17 cellular contexts compared by ENCODE assay signal in genomic region chr19:32367063-32367462, GRCh38. TPM values are rescaled to one million over a fixed set of nuclear protein-coding genes. Genes with fewer than 3 reads are reported as not detected.
DNase-seq lines count a peak whose midpoint lies in the region; ATAC-seq, FAIRE-seq and TF ChIP-seq lines count a peak whose summit lies in the region.
"Had no signal": no experiment of that assay in that cellular context is flagged by ENCODE, and none has a peak within 500 bp of the region (broad histone marks: within the 10 kb centered on the region; RNA-seq: fewer than 3 reads in every experiment).

No MANE protein-coding gene starts in this region.

- peaks cover 34% of the 10 kb centered on the region for H3K36me3 Mint-ChIP-seq in WTC11

- intact Hi-C loops in left colon (cut with DNase I, micrococcal nuclease): no loop called here
- intact Hi-C loops in lower leg skin (cut with DNase I; ENCODE audit: low total_unique reads): no loop called here

- H3K36me3 ChIP-seq in HEK293 (ENCODE audit: control insufficient read depth in 2 of 2, insufficient read depth in 1 of 2, low read length in 2 of 2): peaks cover 76 to 84% of the 10 kb centered on the region in 2 experiments

- ATAC-seq in A549 (no peak), WTC11 (no peak), left colon (no peak)
- ATAC-seq: HCT116 had no signal

- H3K9me3 Mint-ChIP-seq in WTC11: no peaks in the 10 kb centered on the region
- H3K9me3 Mint-ChIP-seq: CD4-positive, alpha-beta memory T cell had no signal

- H3K4me1 ChIP-seq in A549: peaks cover 39% of the 10 kb centered on the region
- H3K4me1 ChIP-seq in HEK293 (ENCODE audit: control insufficient read depth, insufficient read depth, low read length): peaks cover 8% of the 10 kb centered on the region; the same call in 1 of the 2 replicates

- CTCF ChIA-PET in A549 (lab: Yijun Ruan, JAX): interaction anchor here (1.1 to 2.7 kb wide), 4 partner anchors 9 to 27 kb away, joined by 3 to 26 read pairs (median 10); partner anchors contain the start of gene ZNF507
- CTCF ChIA-PET in HEK293 (lab: Yijun Ruan, JAX): interaction anchor here (0.6 to 2.6 kb wide), 5 partner anchors 9 to 337 kb away, joined by 3 to 18 read pairs (median 3); no protein-coding TSS in a partner anchor
- CTCF ChIA-PET in WTC11 (lab: Charles Lee): no interaction called here

- no peak overlapping the region for H3K4me2 ChIP-seq in A549

- TF ChIP-seq POLR2A in A549 (IDR thresholded peaks at IDR 0.05; ENCODE audit: low read length): no peak
- no peak for TF ChIP-seq POLR2A in lower leg skin (IDR thresholded peaks at IDR 0.05)

- H3K27ac ChIP-seq in A549: no peak overlapping the region
- H3K27ac ChIP-seq in HEK293 (ENCODE audit: extremely low read depth, low read depth, low read length): no peak overlapping the region
- H3K27ac ChIP-seq: GM23248 had no signal

- no peaks in the 10 kb centered on the region for H3K4me1 Mint-ChIP-seq in WTC11

- FAIRE-seq in A549 (lab: Jason Lieb, UNC): peak; percentile 94
- FAIRE-seq: H54 had no signal

- no peak for TF ChIP-seq CTCF in A549 (IDR thresholded peaks at IDR 0.05)
- TF ChIP-seq CTCF in HEK293 (tag by site-specific recombination; IDR thresholded peaks at IDR 0.05): no peak
- no peak for TF ChIP-seq CTCF in WTC11 (IDR thresholded peaks at IDR 0.05)
- TF ChIP-seq CTCF in lower leg skin (IDR thresholded peaks at IDR 0.05): no peak

- no peak for TF ChIP-seq EP300 in A549 (IDR thresholded peaks at IDR 0.05)

- DNase-seq in A549 (ENCODE audit: low read depth in 1 of 2, low spot score in 1 of 2) (no peak), WTC11 (ENCODE audit: low spot score) (no peak), pons (ENCODE audit: low spot score) (peak; percentile 34), left colon (no peak), lower leg skin (ENCODE audit: low spot score in 2 of 2) (no peak), NCI-H187 treated with DMSO at 0.1 percent for 48 hours (lab: John Stamatoyannopoulos, UW) (no peak)
- no peak for DNase-seq in NK-92 treated with Interleukin-12 subunit alpha and Interleukin-12 subunit beta, amount 100 ng/mL, for 24 hours (lab: John Stamatoyannopoulos, UW)
- DNase-seq: C1 segment of cervical spinal cord; CD4-positive, alpha-beta memory T cell; COR-L47; DMS53; GM23248 had no signal

- no peak overlapping the region for H3K27ac Mint-ChIP-seq in WTC11
- H3K27ac Mint-ChIP-seq: B cell had no signal

- no peak overlapping the region for H3K4me3 ChIP-seq in A549
- H3K4me3 ChIP-seq in HEK293 (ENCODE audit: low read depth, low read length): no peak overlapping the region
- H3K4me3 ChIP-seq in lower leg skin (ENCODE audit: low read depth, poor library complexity, severe bottlenecking): no peak overlapping the region
- H3K4me3 ChIP-seq: GM23248 had no signal

- no peak overlapping the region for H3K4me3 Mint-ChIP-seq in WTC11
- H3K4me3 Mint-ChIP-seq: B cell; CD4-positive, alpha-beta memory T cell had no signal

- POLR2A ChIA-PET in A549 (lab: Yijun Ruan, JAX) (interaction anchor here (2.0 kb wide), 1 partner anchor 22 kb away, joined by 7 read pairs; the partner anchor contains the start of gene ZNF507), HEK293 (lab: Yijun Ruan, JAX) (interaction anchor here (1.0 kb wide), 1 partner anchor 10 kb away, joined by 3 read pairs; no protein-coding TSS in a partner anchor), WTC11 (lab: Charles Lee) (no interaction called here)

- 0 out of 3 replicates have a peak, but pooled peaks cover under 1% of the 10 kb centered on the region for H3K9me3 ChIP-seq in A549
- H3K9me3 ChIP-seq in HEK293 (ENCODE audit: control insufficient read depth, insufficient read depth, low read depth, low read length): no peaks in the 10 kb centered on the region; the same call in 1 of the 2 replicates

- no peak for TF ChIP-seq RAD21 in A549 (conservative IDR thresholded peaks at IDR 0.05 in 1 of 2, IDR thresholded peaks at IDR 0.05 in 1 of 2)

- whole genome bisulfite sequencing in A549 (ENCODE audit: missing lambda C conversion rate): 82% methylated on average over 6 of the region's 6 CpGs
- WGBS in lower leg skin, 2 donors: 88 to 89% methylated on average over 6 of the region's 6 CpGs

- H3K27me3 Mint-ChIP-seq in WTC11 (ENCODE audit: low read depth): no peaks in the 10 kb centered on the region
- H3K27me3 Mint-ChIP-seq: B cell; CD4-positive, alpha-beta memory T cell; IgD-negative memory B cell had no signal

TF ChIP-seq in A549, 52 proteins besides CTCF, POLR2A, EP300 and RAD21:
- TF ChIP-seq KDM5A (IDR thresholded peaks at IDR 0.05) (no peak), SREBF2 (IDR thresholded peaks at IDR 0.05) (no peak), FOXS1 (CRISPR knock-in tag; IDR thresholded peaks at IDR 0.05) (no peak), CBX8 (IDR thresholded peaks at IDR 0.05) (no peak), POLR2AphosphoS2 (conservative IDR thresholded peaks at IDR 0.05; ENCODE audit: low read length) (no peak), CHD4 (IDR thresholded peaks at IDR 0.05; ENCODE audit: borderline replicate concordance) (no peak)

TF ChIP-seq in HEK293, 187 proteins besides CTCF, POLR2A, EP300 and RAD21:
- no peak for TF ChIP-seq ZNF121 (tag by site-specific recombination; IDR thresholded peaks at IDR 0.05)
- TF ChIP-seq MZF1 (tag by site-specific recombination; IDR thresholded peaks at IDR 0.05; ENCODE audit: borderline replicate concordance): peak; percentile 51; the same call in 1 of the 2 replicates

TF ChIP-seq in WTC11, 78 proteins besides CTCF, POLR2A, EP300 and RAD21:
- no peak for TF ChIP-seq ZNF219 (CRISPR knock-in tag; IDR thresholded peaks at IDR 0.05; ENCODE audit: borderline replicate concordance)
- TF ChIP-seq, protein P1, sequence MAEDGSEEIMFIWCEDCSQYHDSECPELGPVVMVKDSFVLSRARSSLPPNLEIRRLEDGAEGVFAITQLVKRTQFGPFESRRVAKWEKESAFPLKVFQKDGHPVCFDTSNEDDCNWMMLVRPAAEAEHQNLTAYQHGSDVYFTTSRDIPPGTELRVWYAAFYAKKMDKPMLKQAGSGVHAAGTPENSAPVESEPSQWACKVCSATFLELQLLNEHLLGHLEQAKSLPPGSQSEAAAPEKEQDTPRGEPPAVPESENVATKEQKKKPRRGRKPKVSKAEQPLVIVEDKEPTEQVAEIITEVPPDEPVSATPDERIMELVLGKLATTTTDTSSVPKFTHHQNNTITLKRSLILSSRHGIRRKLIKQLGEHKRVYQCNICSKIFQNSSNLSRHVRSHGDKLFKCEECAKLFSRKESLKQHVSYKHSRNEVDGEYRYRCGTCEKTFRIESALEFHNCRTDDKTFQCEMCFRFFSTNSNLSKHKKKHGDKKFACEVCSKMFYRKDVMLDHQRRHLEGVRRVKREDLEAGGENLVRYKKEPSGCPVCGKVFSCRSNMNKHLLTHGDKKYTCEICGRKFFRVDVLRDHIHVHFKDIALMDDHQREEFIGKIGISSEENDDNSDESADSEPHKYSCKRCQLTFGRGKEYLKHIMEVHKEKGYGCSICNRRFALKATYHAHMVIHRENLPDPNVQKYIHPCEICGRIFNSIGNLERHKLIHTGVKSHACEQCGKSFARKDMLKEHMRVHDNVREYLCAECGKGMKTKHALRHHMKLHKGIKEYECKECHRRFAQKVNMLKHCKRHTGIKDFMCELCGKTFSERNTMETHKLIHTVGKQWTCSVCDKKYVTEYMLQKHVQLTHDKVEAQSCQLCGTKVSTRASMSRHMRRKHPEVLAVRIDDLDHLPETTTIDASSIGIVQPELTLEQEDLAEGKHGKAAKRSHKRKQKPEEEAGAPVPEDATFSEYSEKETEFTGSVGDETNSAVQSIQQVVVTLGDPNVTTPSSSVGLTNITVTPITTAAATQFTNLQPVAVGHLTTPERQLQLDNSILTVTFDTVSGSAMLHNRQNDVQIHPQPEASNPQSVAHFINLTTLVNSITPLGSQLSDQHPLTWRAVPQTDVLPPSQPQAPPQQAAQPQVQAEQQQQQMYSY (CRISPR knock-in tag; IDR thresholded peaks at IDR 0.05): 0 out of 2 replicates have a peak, but pooled peaks have one; percentile 22

RNA-seq across cellular contexts. Expression of gene ZNF507, which starts 21.7 kb away (rescaled TPM):
- polyA plus RNA-seq in A549 (2011; rRNA removed) (49.8 and 50.1 TPM in 2 replicates), A549 (2017; fragmentation: RNase III; extraction: RNeasy Plus Mini Kit Qiagen cat#74134 plus additional on column Dnase treatment) (14.0 to 14.9 TPM (median 14.6 TPM) in 3 replicates)
- polyA plus RNA-seq in A549 (2012; cell fraction: cytosol; rRNA removed): 11.6 and 12.2 TPM in 2 replicates
- 8.4 and 11.3 TPM in 2 replicates for polyA plus RNA-seq in A549 (2012; cell fraction: nucleus; rRNA removed)
- 40.2 and 42.9 TPM in 2 replicates for polyA minus RNA-seq in A549 (2011; rRNA and poly(A)+ RNA removed)
- total RNA-seq in WTC11 (2021) (25.7 to 27.6 TPM (median 26.4 TPM) in 3 replicates), left colon (10 to 100 TPM; 18.4 to 20.0 TPM), lower leg skin (10 to 100 TPM in 3 of 4 donors, 1 to 10 TPM in 1; 9.5 to 15.1 (median 13.1) TPM)

RNA-seq across cellular contexts. Expression of gene DPY19L3, which starts 38.5 kb away (rescaled TPM):
- polyA plus RNA-seq in A549 (2011; rRNA removed): 28.9 and 29.6 TPM in 2 replicates
- polyA plus RNA-seq in A549 (2012; cell fraction: cytosol; rRNA removed): 22.4 and 26.1 TPM in 2 replicates
- polyA plus RNA-seq in A549 (2012; cell fraction: nucleus; rRNA removed): 63.6 and 79.2 TPM in 2 replicates
- 14.9 to 16.6 TPM (median 15.7 TPM) in 3 replicates for polyA plus RNA-seq in A549 (2017; fragmentation: RNase III; extraction: RNeasy Plus Mini Kit Qiagen cat#74134 plus additional on column Dnase treatment)
- 39.7 and 51.2 TPM in 2 replicates for polyA minus RNA-seq in A549 (2011; rRNA and poly(A)+ RNA removed)
- total RNA-seq in WTC11 (2021): 63.0 to 74.3 TPM (median 73.2 TPM) in 3 replicates
- 10 to 100 TPM; 17.7 to 17.9 TPM for total RNA-seq in left colon
- total RNA-seq in lower leg skin: 10 to 100 TPM; 11.3 to 20.2 (median 13.6) TPM
